In genomic region chr1:155083865-155084721, GRCh38 we compare ENCODE assay signal across 8 cellular contexts. TPM values are rescaled to one million over a fixed set of nuclear protein-coding genes. Genes with fewer than 3 reads are reported as not detected.
DNase-seq lines count a peak whose midpoint lies in the region; ATAC-seq and TF ChIP-seq lines count a peak whose summit lies in the region.

No MANE protein-coding gene starts in this region.

- peak overlapping the region; percentile 89 to 92 for H3K4me3 Mint-ChIP-seq in effector memory CD8-positive, alpha-beta T cell
- peak overlapping the region; percentile 93 for H3K4me3 Mint-ChIP-seq in neural crest cell

- peak overlapping the region; percentile 91 to 94 for H3K27ac Mint-ChIP-seq in effector memory CD8-positive, alpha-beta T cell
- H3K27ac Mint-ChIP-seq in neural crest cell (ENCODE audit: unreplicated experiment): no peak overlapping the region

- H3K36me3 Mint-ChIP-seq in effector memory CD8-positive, alpha-beta T cell (ENCODE audit: insufficient read depth): peaks cover 24% of the 10 kb centered on the region
- H3K36me3 Mint-ChIP-seq in neural crest cell (ENCODE audit: low read depth): no peaks in the 10 kb centered on the region

- ATAC-seq in HG02870 (IDR thresholded peaks at IDR 0.05; ENCODE audit: unreplicated experiment) (peak; percentile 6), SK-N-SH treated with all-trans-retinoic acid at 6 μM for 48 hours (peak; percentile 8)
- no peak for ATAC-seq in effector memory CD8-positive, alpha-beta T cell (replicated peaks)

- TF ChIP-seq CTCF in neural crest cell (conservative IDR thresholded peaks at IDR 0.05): no peak

- H3K27me3 Mint-ChIP-seq in effector memory CD8-positive, alpha-beta T cell: peaks cover 40 to 47% of the 10 kb centered on the region in 2 donors
- peaks cover 55% of the 10 kb centered on the region for H3K27me3 Mint-ChIP-seq in neural crest cell (ENCODE audit: low read depth)

- peaks cover 40 to 42% of the 10 kb centered on the region in 2 donors for H3K4me1 Mint-ChIP-seq in effector memory CD8-positive, alpha-beta T cell (ENCODE audit: low read depth in 2 of 2)
- peaks cover 43% of the 10 kb centered on the region for H3K4me1 Mint-ChIP-seq in neural crest cell

- DNase-seq in NOMO-1 treated with DMSO at 0.1 percent for 48 hours (lab: John Stamatoyannopoulos, UW; ENCODE audit: unreplicated experiment): peak; percentile 16
- DNase-seq in NOMO-1 treated with dmso at 0.1 percent for 144 hours (lab: John Stamatoyannopoulos, UW; ENCODE audit: unreplicated experiment): no peak
- no peak for DNase-seq in effector memory CD8-positive, alpha-beta T cell
- DNase-seq in neural crest cell (ENCODE audit: low read depth, low spot score): no peak
- no peak for DNase-seq in central memory CD4-positive, alpha-beta T cell
- no peak for DNase-seq in SK-N-DZ (ENCODE audit: low spot score)

- no peaks in the 10 kb centered on the region for H3K9me3 Mint-ChIP-seq in effector memory CD8-positive, alpha-beta T cell
- H3K9me3 Mint-ChIP-seq in neural crest cell: no peaks in the 10 kb centered on the region

TF ChIP-seq in SK-N-SH treated with all-trans-retinoic acid at 6 μM for 48 hours, 23 proteins besides CTCF, POLR2A, EP300 and RAD21:
- TF ChIP-seq ZFP30 (CRISPR knock-in tag; IDR thresholded peaks at IDR 0.05) (no peak), ZNF70 (CRISPR knock-in tag; IDR thresholded peaks at IDR 0.05) (no peak), PATZ1 (CRISPR knock-in tag; IDR thresholded peaks at IDR 0.05; ENCODE audit: borderline replicate concordance) (no peak), OSR1 (CRISPR knock-in tag; IDR thresholded peaks at IDR 0.05) (no peak), CREB5 (CRISPR knock-in tag; IDR thresholded peaks at IDR 0.05; ENCODE audit: low read depth) (no peak), SNAI2 (CRISPR knock-in tag; IDR thresholded peaks at IDR 0.05) (no peak), TCF4 (CRISPR knock-in tag; IDR thresholded peaks at IDR 0.05; ENCODE audit: borderline replicate concordance) (no peak), ZFP3 (CRISPR knock-in tag; IDR thresholded peaks at IDR 0.05) (no peak), TOX (CRISPR knock-in tag; IDR thresholded peaks at IDR 0.05; ENCODE audit: borderline replicate concordance) (no peak), CSRNP3 (CRISPR knock-in tag; IDR thresholded peaks at IDR 0.05) (no peak)
- TF ChIP-seq, protein P1, sequence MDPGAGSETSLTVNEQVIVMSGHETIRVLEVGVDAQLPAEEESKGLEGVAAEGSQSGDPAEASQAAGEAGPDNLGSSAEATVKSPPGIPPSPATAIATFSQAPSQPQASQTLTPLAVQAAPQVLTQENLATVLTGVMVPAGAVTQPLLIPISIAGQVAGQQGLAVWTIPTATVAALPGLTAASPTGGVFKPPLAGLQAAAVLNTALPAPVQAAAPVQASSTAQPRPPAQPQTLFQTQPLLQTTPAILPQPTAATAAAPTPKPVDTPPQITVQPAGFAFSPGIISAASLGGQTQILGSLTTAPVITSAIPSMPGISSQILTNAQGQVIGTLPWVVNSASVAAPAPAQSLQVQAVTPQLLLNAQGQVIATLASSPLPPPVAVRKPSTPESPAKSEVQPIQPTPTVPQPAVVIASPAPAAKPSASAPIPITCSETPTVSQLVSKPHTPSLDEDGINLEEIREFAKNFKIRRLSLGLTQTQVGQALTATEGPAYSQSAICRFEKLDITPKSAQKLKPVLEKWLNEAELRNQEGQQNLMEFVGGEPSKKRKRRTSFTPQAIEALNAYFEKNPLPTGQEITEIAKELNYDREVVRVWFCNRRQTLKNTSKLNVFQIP (CRISPR knock-in tag; IDR thresholded peaks at IDR 0.05; ENCODE audit: borderline replicate concordance, low read depth): no peak

RNA-seq across cellular contexts. Expression of gene EFNA3, which starts 5.5 kb away (rescaled TPM):
- total RNA-seq in neural crest cell: 5.6 and 6.6 TPM in 2 replicates
- 13.3 and 15.9 TPM in 2 replicates for polyA plus RNA-seq in SK-N-DZ (2014; cell fraction: cytosol; rRNA removed)
- polyA plus RNA-seq in SK-N-DZ (2014; cell fraction: nucleus; rRNA removed): 10.2 and 10.5 TPM in 2 replicates

RNA-seq across cellular contexts. Expression of gene EFNA4, which starts 20.6 kb away (rescaled TPM):
- total RNA-seq in neural crest cell: 26.4 and 28.5 TPM in 2 replicates
- 12.7 and 13.3 TPM in 2 replicates for polyA plus RNA-seq in SK-N-DZ (2014; cell fraction: cytosol; rRNA removed)
- polyA plus RNA-seq in SK-N-DZ (2014; cell fraction: nucleus; rRNA removed): 9.2 and 10.1 TPM in 2 replicates

RNA-seq across cellular contexts. Expression of gene ADAM15, which starts 33.0 kb away (rescaled TPM):
- total RNA-seq in neural crest cell: 82.2 and 85.1 TPM in 2 replicates
- polyA plus RNA-seq in SK-N-DZ (2014; cell fraction: cytosol; rRNA removed): 55.4 and 55.5 TPM in 2 replicates
- 227 and 243 TPM in 2 replicates for polyA plus RNA-seq in SK-N-DZ (2014; cell fraction: nucleus; rRNA removed)

RNA-seq across cellular contexts. Expression of gene EFNA1, which starts 43.6 kb away (rescaled TPM):
- total RNA-seq in neural crest cell: 0.50 and 0.77 TPM in 2 replicates
- 3.2 and 3.8 TPM in 2 replicates for polyA plus RNA-seq in SK-N-DZ (2014; cell fraction: cytosol; rRNA removed)
- 3.3 and 4.0 TPM in 2 replicates for polyA plus RNA-seq in SK-N-DZ (2014; cell fraction: nucleus; rRNA removed)

RNA-seq across cellular contexts. Expression of gene DCST1, which starts 50.5 kb away (rescaled TPM):
- not detected in 2 replicates for total RNA-seq in neural crest cell
- 0.05 TPM in 1 of 2 replicates, not detected in the other for polyA plus RNA-seq in SK-N-DZ (2014; cell fraction: cytosol; rRNA removed)
- not detected in 2 replicates for polyA plus RNA-seq in SK-N-DZ (2014; cell fraction: nucleus; rRNA removed)
